ENCODE assay signal across 1 cellular context in the genomic region with DNA sequence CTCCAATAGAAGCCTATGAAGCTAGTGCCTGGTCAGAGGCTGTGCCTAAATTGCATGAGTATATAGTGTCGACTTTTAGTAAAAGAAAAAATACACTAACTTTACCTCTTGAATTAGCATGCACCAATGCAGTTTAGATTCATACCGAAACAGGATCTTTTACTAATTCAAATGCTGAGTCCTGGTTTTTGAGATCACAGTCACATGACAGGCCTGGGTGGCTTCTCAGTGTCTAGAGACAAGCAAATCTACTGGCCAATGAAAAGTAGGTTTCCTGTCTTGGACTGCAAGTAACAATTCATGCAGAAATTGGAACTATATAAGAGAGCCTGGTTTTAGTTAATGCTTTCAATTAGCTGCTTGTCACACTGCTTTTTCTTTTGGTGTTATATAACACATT.
TF ChIP-seq lines count a peak whose summit lies in the region.

No MANE protein-coding gene starts in this region.

TF ChIP-seq in K562, 482 proteins besides CTCF, POLR2A, EP300 and RAD21 (continued from another document):
- TF ChIP-seq, protein P1, sequence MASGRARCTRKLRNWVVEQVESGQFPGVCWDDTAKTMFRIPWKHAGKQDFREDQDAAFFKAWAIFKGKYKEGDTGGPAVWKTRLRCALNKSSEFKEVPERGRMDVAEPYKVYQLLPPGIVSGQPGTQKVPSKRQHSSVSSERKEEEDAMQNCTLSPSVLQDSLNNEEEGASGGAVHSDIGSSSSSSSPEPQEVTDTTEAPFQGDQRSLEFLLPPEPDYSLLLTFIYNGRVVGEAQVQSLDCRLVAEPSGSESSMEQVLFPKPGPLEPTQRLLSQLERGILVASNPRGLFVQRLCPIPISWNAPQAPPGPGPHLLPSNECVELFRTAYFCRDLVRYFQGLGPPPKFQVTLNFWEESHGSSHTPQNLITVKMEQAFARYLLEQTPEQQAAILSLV (tag; IDR thresholded peaks at IDR 0.05): no peak
- TF ChIP-seq ZNF77 (CRISPR knock-in tag; IDR thresholded peaks at IDR 0.05): no peak
- TF ChIP-seq RAD51 (IDR thresholded peaks at IDR 0.05; ENCODE audit: borderline replicate concordance, low read depth): peak; percentile 68
- TF ChIP-seq NCOA2 (IDR thresholded peaks at IDR 0.05; ENCODE audit: partially characterized antibody in 2 of 2): peak in 1 of 2 experiments; percentile 17
- peak; percentile 25 for TF ChIP-seq TAF9B (IDR thresholded peaks at IDR 0.05; ENCODE audit: partially characterized antibody)
- peak; percentile 39; the same call in 1 of the 2 replicates for TF ChIP-seq TOE1 (IDR thresholded peaks at IDR 0.05; ENCODE audit: borderline replicate concordance)
- TF ChIP-seq TOE1 (CRISPR knock-in tag; IDR thresholded peaks at IDR 0.05; ENCODE audit: borderline replicate concordance, low read depth): no peak
- peak; percentile 69; the same call in 1 of the 2 replicates for TF ChIP-seq TFE3 (CRISPR knock-in tag; IDR thresholded peaks at IDR 0.05)
- TF ChIP-seq MAFG (tag; conservative IDR thresholded peaks at IDR 0.05): 0 out of 2 replicates have a peak, but pooled peaks have one; percentile 18
TF ChIP-seq in K562: peak in this region for 8.
